In the genomic region with DNA sequence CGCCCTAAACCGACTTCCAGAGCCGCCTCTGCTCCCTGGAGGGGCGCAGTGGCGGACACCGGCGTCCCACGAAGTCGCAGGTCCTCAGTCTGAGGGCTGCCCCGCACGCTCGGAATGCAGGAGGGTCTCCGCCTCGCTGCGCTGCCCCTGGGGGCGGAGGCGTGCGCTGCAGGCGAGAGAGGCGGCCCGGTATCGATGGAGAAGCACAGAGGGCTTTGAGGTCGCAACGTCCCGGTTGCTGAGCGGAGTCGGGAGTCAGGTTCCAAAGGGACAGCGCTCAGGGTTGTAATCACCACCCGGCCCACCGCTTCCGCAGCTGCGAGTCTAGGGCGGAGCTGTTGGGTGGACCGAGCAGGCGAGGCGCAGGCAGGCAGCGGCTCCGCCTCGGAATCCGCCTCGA, we compare ENCODE assay signal across 6 cellular contexts.
A peak's percentile ranks its signal among the peaks of the same experiment; 100 is the strongest.
DNase-seq lines count a peak whose midpoint lies in the region; ATAC-seq and TF ChIP-seq lines count a peak whose summit lies in the region.
"Not testable (repeated sequence)": the region's sequence is repeated elsewhere in the genome, so short reads cannot be mapped to it uniquely, and the experiment has no call there.

No MANE protein-coding gene starts in this region.

- not testable (repeated sequence) for ATAC-seq in Right ventricle myocardium superior (ENCODE audit: poor library complexity)
- ATAC-seq in right lobe of liver (peak in 1 of 4 donors; percentile 8), sciatic nerve (peak; percentile 5), upper lobe of left lung (ENCODE audit: low FRiP score in 2 of 2) (peak; percentile 1 to 17)

- not testable (repeated sequence) for H3K27ac ChIP-seq in right lobe of liver, upper lobe of left lung

- H3K27me3 ChIP-seq in NT2/D1 (ENCODE audit: insufficient read depth, insufficient read length); right lobe of liver; upper lobe of left lung: not testable (repeated sequence)

- H3K4me1 ChIP-seq in NT2/D1 (ENCODE audit: insufficient read depth, insufficient read length); right lobe of liver; upper lobe of left lung: not testable (repeated sequence)

- peak overlapping the region; percentile 33 for H3K4me3 ChIP-seq in NT2/D1 (ENCODE audit: insufficient read length, low read depth)
- H3K4me3 ChIP-seq in right lobe of liver, upper lobe of left lung: not testable (repeated sequence)

- TF ChIP-seq POLR2A in right lobe of liver (IDR thresholded peaks at IDR 0.05); upper lobe of left lung (IDR thresholded peaks at IDR 0.05): not testable (repeated sequence)

- not testable (repeated sequence) for DNase-seq in NT2/D1 (ENCODE audit: low read depth, low spot score); sciatic nerve (ENCODE audit: low spot score)
- DNase-seq in activated effector memory CD4-positive, alpha-beta T cell treated with anti-CD3 and anti-CD28 coated beads, Interleukin-2, amount 50 U/mL, for 16 hours, result peak; percentile 62
- DNase-seq in Right ventricle myocardium superior (peak; percentile 30), right lobe of liver (peak in 2 of 3 donors; percentile 10 to 37), upper lobe of left lung (peak in 1 of 2 donors; percentile 65)

- H3K9me3 ChIP-seq in NT2/D1 (ENCODE audit: insufficient read depth, low read length); right lobe of liver: not testable (repeated sequence)
- H3K9me3 ChIP-seq in upper lobe of left lung, result peaks cover 0 to 20% (median 6%) of the 10 kb centered on the region in 4 donors

- not testable (repeated sequence) for TF ChIP-seq EP300 in upper lobe of left lung (IDR thresholded peaks at IDR 0.05)

- not testable (repeated sequence) for H3K36me3 ChIP-seq in NT2/D1 (ENCODE audit: insufficient read depth, insufficient read length, low read length); right lobe of liver; upper lobe of left lung

- peak overlapping the region; percentile 50 for H3K9ac ChIP-seq in NT2/D1 (ENCODE audit: insufficient read length, low read depth)

- TF ChIP-seq CTCF in right lobe of liver (IDR thresholded peaks at IDR 0.05); upper lobe of left lung (IDR thresholded peaks at IDR 0.05): not testable (repeated sequence)

- WGBS in right lobe of liver (ENCODE audit: insufficient coverage, low coverage, low lambda C conversion rate, missing lambda C conversion rate), result 92% methylated on average over 2 of the region's 41 CpGs
- 49 to 57% methylated on average over 16 to 18 of the region's 41 CpGs for WGBS in upper lobe of left lung, 2 donors

- intact Hi-C loops in Right ventricle myocardium superior (cut with DNase I); right lobe of liver (cut with DNase I); sciatic nerve (cut with DNase I): not testable (repeated sequence)
